In the genomic region with DNA sequence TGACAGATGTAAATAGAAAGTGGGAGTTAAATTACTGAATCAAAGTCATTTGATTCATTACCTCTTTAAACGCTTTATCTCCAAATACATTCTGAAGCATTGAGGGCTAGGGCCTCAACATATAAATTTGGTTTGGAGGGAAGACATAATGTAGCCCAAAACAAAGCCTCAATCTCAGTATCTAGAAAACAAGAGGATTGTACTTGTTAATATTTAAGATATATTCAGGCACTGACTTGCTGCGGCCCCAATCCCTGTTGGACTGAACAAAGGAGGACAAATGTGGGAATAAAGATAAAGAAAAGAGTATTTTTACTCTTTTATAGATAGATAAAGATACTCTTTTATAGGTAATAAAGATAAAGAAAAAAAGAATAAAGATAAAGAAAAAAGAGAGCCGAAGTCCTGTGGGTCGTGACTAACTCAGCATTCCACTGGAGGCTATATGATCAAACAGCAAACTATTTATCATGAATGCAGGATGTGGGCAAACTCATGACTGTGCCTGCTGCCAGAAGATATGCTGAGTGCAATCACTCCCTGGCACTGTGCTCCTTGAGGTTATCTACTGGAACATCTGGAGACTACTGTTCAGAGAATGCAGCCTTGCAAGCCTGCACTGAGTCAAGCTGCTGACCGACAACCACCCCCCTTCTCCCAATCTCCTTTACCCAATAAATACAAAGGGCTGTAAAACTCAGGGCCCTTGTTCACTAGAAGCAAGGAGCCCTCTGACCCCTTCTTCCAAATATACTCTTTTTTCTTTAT, we compare ENCODE assay signal across 1 cellular context.
A peak's percentile ranks its signal among the peaks of the same experiment; 100 is the strongest.
TF ChIP-seq lines count a peak whose summit lies in the region.

No MANE protein-coding gene starts in this region.

TF ChIP-seq in K562, 482 proteins besides CTCF, POLR2A, EP300 and RAD21 (continued from another document and continues in another):
- TF ChIP-seq HSF4 (CRISPR knock-in tag; IDR thresholded peaks at IDR 0.05; ENCODE audit: borderline replicate concordance) = no peak
- TF ChIP-seq, protein P1, sequence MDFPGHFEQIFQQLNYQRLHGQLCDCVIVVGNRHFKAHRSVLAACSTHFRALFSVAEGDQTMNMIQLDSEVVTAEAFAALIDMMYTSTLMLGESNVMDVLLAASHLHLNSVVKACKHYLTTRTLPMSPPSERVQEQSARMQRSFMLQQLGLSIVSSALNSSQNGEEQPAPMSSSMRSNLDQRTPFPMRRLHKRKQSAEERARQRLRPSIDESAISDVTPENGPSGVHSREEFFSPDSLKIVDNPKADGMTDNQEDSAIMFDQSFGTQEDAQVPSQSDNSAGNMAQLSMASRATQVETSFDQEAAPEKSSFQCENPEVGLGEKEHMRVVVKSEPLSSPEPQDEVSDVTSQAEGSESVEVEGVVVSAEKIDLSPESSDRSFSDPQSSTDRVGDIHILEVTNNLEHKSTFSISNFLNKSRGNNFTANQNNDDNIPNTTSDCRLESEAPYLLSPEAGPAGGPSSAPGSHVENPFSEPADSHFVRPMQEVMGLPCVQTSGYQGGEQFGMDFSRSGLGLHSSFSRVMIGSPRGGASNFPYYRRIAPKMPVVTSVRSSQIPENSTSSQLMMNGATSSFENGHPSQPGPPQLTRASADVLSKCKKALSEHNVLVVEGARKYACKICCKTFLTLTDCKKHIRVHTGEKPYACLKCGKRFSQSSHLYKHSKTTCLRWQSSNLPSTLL (IDR thresholded peaks at IDR 0.05) = 0 out of 2 replicates have a peak, but pooled peaks have one; percentile 25
- TF ChIP-seq ETV6 (IDR thresholded peaks at IDR 0.05; ENCODE audit: borderline replicate concordance in 1 of 2, low read depth in 2 of 2, low read length in 1 of 2) = peak in 1 of 2 experiments; percentile 60; a peak in 1 of 4 replicates
- TF ChIP-seq ETV6 (CRISPR knock-in tag; IDR thresholded peaks at IDR 0.05; ENCODE audit: borderline replicate concordance) = no peak
- TF ChIP-seq BRD4 (IDR thresholded peaks at IDR 0.05) = no peak
- no peak for TF ChIP-seq POLR3A (IDR thresholded peaks at IDR 0.05; ENCODE audit: borderline replicate concordance, extremely low read depth, insufficient read depth, insufficient read length)
- 0 out of 2 replicates have a peak, but pooled peaks have one; percentile 68 for TF ChIP-seq TARDBP (IDR thresholded peaks at IDR 0.05)
- TF ChIP-seq NCOA6 (IDR thresholded peaks at IDR 0.05) = no peak
- TF ChIP-seq ZNF146 (CRISPR knock-in tag; IDR thresholded peaks at IDR 0.05; ENCODE audit: unreplicated experiment) = no peak
- no peak for TF ChIP-seq PTTG1 (tag; IDR thresholded peaks at IDR 0.05; ENCODE audit: low read depth)
- TF ChIP-seq SIN3B (IDR thresholded peaks at IDR 0.05; ENCODE audit: low read depth) = no peak
- no peak for TF ChIP-seq MED1 (CRISPR knock-in tag; IDR thresholded peaks at IDR 0.05; ENCODE audit: borderline replicate concordance)
- peak; percentile 71 for TF ChIP-seq NEUROD1 (IDR thresholded peaks at IDR 0.05; ENCODE audit: borderline replicate concordance, low read depth, low read length, partially characterized antibody)
- TF ChIP-seq CBX3 (IDR thresholded peaks at IDR 0.05; ENCODE audit: borderline replicate concordance in 1 of 2, low read length in 2 of 2) = peak in 1 of 2 experiments; percentile 58; a peak in 1 of 3 replicates
- TF ChIP-seq MIER1 (IDR thresholded peaks at IDR 0.05; ENCODE audit: low read depth) = no peak
- 0 out of 2 replicates have a peak, but pooled peaks have one; percentile 38 for TF ChIP-seq ZNF316 (IDR thresholded peaks at IDR 0.05)
- peak; percentile 78; the same call in 1 of the 2 replicates for TF ChIP-seq NBN (IDR thresholded peaks at IDR 0.05; ENCODE audit: low read depth)
- TF ChIP-seq SREBF1 (IDR thresholded peaks at IDR 0.05; ENCODE audit: borderline replicate concordance, low read depth, low read length) = no peak
- TF ChIP-seq, protein P2, sequence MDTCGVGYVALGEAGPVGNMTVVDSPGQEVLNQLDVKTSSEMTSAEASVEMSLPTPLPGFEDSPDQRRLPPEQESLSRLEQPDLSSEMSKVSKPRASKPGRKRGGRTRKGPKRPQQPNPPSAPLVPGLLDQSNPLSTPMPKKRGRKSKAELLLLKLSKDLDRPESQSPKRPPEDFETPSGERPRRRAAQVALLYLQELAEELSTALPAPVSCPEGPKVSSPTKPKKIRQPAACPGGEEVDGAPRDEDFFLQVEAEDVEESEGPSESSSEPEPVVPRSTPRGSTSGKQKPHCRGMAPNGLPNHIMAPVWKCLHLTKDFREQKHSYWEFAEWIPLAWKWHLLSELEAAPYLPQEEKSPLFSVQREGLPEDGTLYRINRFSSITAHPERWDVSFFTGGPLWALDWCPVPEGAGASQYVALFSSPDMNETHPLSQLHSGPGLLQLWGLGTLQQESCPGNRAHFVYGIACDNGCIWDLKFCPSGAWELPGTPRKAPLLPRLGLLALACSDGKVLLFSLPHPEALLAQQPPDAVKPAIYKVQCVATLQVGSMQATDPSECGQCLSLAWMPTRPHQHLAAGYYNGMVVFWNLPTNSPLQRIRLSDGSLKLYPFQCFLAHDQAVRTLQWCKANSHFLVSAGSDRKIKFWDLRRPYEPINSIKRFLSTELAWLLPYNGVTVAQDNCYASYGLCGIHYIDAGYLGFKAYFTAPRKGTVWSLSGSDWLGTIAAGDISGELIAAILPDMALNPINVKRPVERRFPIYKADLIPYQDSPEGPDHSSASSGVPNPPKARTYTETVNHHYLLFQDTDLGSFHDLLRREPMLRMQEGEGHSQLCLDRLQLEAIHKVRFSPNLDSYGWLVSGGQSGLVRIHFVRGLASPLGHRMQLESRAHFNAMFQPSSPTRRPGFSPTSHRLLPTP (IDR thresholded peaks at IDR 0.05; ENCODE audit: borderline replicate concordance, extremely low read depth, insufficient read length) = no peak
- TF ChIP-seq BACH1 (tag; IDR thresholded peaks at IDR 0.05) = peak; percentile 70; the same call in 1 of the 2 replicates
- peak; percentile 60 to 73 for TF ChIP-seq NCOA2 (IDR thresholded peaks at IDR 0.05; ENCODE audit: partially characterized antibody in 2 of 2)
- no peak for TF ChIP-seq POLR2G (IDR thresholded peaks at IDR 0.05; ENCODE audit: low read depth, low read length)
- peak; percentile 56 for TF ChIP-seq ZNF134 (CRISPR knock-in tag; conservative IDR thresholded peaks at IDR 0.05)
- TF ChIP-seq, protein P3, sequence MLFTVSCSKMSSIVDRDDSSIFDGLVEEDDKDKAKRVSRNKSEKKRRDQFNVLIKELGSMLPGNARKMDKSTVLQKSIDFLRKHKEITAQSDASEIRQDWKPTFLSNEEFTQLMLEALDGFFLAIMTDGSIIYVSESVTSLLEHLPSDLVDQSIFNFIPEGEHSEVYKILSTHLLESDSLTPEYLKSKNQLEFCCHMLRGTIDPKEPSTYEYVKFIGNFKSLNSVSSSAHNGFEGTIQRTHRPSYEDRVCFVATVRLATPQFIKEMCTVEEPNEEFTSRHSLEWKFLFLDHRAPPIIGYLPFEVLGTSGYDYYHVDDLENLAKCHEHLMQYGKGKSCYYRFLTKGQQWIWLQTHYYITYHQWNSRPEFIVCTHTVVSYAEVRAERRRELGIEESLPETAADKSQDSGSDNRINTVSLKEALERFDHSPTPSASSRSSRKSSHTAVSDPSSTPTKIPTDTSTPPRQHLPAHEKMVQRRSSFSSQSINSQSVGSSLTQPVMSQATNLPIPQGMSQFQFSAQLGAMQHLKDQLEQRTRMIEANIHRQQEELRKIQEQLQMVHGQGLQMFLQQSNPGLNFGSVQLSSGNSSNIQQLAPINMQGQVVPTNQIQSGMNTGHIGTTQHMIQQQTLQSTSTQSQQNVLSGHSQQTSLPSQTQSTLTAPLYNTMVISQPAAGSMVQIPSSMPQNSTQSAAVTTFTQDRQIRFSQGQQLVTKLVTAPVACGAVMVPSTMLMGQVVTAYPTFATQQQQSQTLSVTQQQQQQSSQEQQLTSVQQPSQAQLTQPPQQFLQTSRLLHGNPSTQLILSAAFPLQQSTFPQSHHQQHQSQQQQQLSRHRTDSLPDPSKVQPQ (CRISPR knock-in tag; IDR thresholded peaks at IDR 0.05; ENCODE audit: borderline replicate concordance) = no peak
- TF ChIP-seq E4F1 (CRISPR knock-in tag; IDR thresholded peaks at IDR 0.05; ENCODE audit: borderline replicate concordance) = no peak
- TF ChIP-seq KAT8 (IDR thresholded peaks at IDR 0.05; ENCODE audit: low read depth) = no peak
- TF ChIP-seq, protein P4, sequence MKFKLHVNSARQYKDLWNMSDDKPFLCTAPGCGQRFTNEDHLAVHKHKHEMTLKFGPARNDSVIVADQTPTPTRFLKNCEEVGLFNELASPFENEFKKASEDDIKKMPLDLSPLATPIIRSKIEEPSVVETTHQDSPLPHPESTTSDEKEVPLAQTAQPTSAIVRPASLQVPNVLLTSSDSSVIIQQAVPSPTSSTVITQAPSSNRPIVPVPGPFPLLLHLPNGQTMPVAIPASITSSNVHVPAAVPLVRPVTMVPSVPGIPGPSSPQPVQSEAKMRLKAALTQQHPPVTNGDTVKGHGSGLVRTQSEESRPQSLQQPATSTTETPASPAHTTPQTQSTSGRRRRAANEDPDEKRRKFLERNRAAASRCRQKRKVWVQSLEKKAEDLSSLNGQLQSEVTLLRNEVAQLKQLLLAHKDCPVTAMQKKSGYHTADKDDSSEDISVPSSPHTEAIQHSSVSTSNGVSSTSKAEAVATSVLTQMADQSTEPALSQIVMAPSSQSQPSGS (CRISPR knock-in tag; IDR thresholded peaks at IDR 0.05) = no peak
- peak; percentile 88 for TF ChIP-seq ZNF311 (CRISPR knock-in tag; IDR thresholded peaks at IDR 0.05)
- TF ChIP-seq ZNF695 (CRISPR knock-in tag; IDR thresholded peaks at IDR 0.05) = no peak
- no peak for TF ChIP-seq U2AF1 (optimal IDR thresholded peaks at IDR 0.05; ENCODE audit: low read depth, low read length)
- peak; percentile 84 for TF ChIP-seq LEF1 (IDR thresholded peaks at IDR 0.05)
- TF ChIP-seq ZNF76 (CRISPR knock-in tag; IDR thresholded peaks at IDR 0.05; ENCODE audit: borderline replicate concordance) = no peak
- TF ChIP-seq ZBTB12 (CRISPR knock-in tag; IDR thresholded peaks at IDR 0.05) = 0 out of 2 replicates have a peak, but pooled peaks have one; percentile 19
- TF ChIP-seq PRPF4 (IDR thresholded peaks at IDR 0.05; ENCODE audit: insufficient read depth, low read depth, low read length, poor library complexity, severe bottlenecking) = no peak
- TF ChIP-seq JUND (IDR thresholded peaks at IDR 0.05; ENCODE audit: borderline replicate concordance, low read depth, low read length) = peak; percentile 84
- no peak; the same call in 2 of the 3 replicates for TF ChIP-seq JUND (tag; IDR thresholded peaks at IDR 0.05; ENCODE audit: borderline replicate concordance, low read depth, low read length)
- no peak for TF ChIP-seq KDM5B (IDR thresholded peaks at IDR 0.05; ENCODE audit: insufficient replicate concordance, low read depth, low read length)
- TF ChIP-seq, protein P5, sequence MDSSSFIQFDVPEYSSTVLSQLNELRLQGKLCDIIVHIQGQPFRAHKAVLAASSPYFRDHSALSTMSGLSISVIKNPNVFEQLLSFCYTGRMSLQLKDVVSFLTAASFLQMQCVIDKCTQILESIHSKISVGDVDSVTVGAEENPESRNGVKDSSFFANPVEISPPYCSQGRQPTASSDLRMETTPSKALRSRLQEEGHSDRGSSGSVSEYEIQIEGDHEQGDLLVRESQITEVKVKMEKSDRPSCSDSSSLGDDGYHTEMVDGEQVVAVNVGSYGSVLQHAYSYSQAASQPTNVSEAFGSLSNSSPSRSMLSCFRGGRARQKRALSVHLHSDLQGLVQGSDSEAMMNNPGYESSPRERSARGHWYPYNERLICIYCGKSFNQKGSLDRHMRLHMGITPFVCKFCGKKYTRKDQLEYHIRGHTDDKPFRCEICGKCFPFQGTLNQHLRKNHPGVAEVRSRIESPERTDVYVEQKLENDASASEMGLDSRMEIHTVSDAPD (CRISPR knock-in tag; IDR thresholded peaks at IDR 0.05) = no peak
- no peak for TF ChIP-seq PHF20 (IDR thresholded peaks at IDR 0.05; ENCODE audit: partially characterized antibody)
- TF ChIP-seq ZNF444 (CRISPR knock-in tag; IDR thresholded peaks at IDR 0.05) = 0 out of 2 replicates have a peak, but pooled peaks have one; percentile 21
- TF ChIP-seq, protein P6, sequence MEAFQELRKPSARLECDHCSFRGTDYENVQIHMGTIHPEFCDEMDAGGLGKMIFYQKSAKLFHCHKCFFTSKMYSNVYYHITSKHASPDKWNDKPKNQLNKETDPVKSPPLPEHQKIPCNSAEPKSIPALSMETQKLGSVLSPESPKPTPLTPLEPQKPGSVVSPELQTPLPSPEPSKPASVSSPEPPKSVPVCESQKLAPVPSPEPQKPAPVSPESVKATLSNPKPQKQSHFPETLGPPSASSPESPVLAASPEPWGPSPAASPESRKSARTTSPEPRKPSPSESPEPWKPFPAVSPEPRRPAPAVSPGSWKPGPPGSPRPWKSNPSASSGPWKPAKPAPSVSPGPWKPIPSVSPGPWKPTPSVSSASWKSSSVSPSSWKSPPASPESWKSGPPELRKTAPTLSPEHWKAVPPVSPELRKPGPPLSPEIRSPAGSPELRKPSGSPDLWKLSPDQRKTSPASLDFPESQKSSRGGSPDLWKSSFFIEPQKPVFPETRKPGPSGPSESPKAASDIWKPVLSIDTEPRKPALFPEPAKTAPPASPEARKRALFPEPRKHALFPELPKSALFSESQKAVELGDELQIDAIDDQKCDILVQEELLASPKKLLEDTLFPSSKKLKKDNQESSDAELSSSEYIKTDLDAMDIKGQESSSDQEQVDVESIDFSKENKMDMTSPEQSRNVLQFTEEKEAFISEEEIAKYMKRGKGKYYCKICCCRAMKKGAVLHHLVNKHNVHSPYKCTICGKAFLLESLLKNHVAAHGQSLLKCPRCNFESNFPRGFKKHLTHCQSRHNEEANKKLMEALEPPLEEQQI (IDR thresholded peaks at IDR 0.05) = peak; percentile 95
- TF ChIP-seq HEY1 (CRISPR knock-in tag; IDR thresholded peaks at IDR 0.05; ENCODE audit: borderline replicate concordance) = peak; percentile 89
- no peak for TF ChIP-seq ZNF57 (CRISPR knock-in tag; IDR thresholded peaks at IDR 0.05)
- peak; percentile 47; the same call in 1 of the 2 replicates for TF ChIP-seq ZNF239 (CRISPR knock-in tag; IDR thresholded peaks at IDR 0.05)
- no peak for TF ChIP-seq KAT7 (CRISPR knock-in tag; IDR thresholded peaks at IDR 0.05; ENCODE audit: borderline replicate concordance)
